In the genomic region with DNA sequence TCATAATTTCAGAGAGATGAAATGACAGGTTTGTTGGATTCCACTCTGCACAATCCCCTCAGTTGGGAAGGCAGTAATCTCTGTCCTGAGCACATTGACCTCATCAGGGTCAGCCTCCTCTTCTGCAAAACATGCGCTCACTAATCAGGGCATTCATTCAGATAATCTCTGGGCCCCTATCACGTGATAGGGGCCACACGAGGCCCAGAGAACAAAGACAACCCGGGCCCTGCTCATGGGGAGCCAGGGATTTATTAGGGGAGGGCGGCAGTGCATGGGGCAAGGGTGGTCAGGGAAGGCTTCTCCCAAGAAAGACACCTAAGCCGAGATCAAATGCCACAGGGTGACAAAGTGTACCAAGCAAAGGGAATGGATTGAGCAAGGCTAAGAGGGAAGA, we compare ENCODE assay signal across 8 cellular contexts. TPM values are rescaled to one million over a fixed set of nuclear protein-coding genes. Genes with fewer than 3 reads are reported as not detected.
DNase-seq lines count a peak whose midpoint lies in the region; ATAC-seq and TF ChIP-seq lines count a peak whose summit lies in the region.

No MANE protein-coding gene starts in this region.

- WGBS in ectodermal cell, 2 experiments = 95 to 98% methylated on average over 6 of the region's 6 CpGs

- H3K27ac ChIP-seq in ectodermal cell (ENCODE audit: insufficient read depth, low read depth, low read length, poor library complexity, severe bottlenecking) (no peak overlapping the region), neural cell (ENCODE audit: low read length) (no peak overlapping the region)

- peak overlapping the region in 1 of 2 donors; percentile 20 for H3K4me3 Mint-ChIP-seq in CD14-positive monocyte

- H3K36me3 ChIP-seq in NT2/D1 (ENCODE audit: insufficient read depth, insufficient read length, low read length) (peaks cover 41% of the 10 kb centered on the region), ectodermal cell (ENCODE audit: control insufficient read depth, insufficient read depth, low read length) (no peaks in the 10 kb centered on the region), neural cell (ENCODE audit: insufficient read depth, low read length) (no peaks in the 10 kb centered on the region)

- peaks cover 15% of the 10 kb centered on the region for H3K4me1 ChIP-seq in NT2/D1 (ENCODE audit: insufficient read depth, insufficient read length)
- H3K4me1 ChIP-seq in ectodermal cell (ENCODE audit: control insufficient read depth, insufficient read depth, low read length) = peaks cover 5% of the 10 kb centered on the region

- no peak overlapping the region for H2AFZ ChIP-seq in neural cell (ENCODE audit: low read depth, low read length)

- peaks cover 0 to 2% (median 0%) of the 10 kb centered on the region in 7 donors for H3K9me3 Mint-ChIP-seq in CD14-positive monocyte

- ATAC-seq in GM21360 (IDR thresholded peaks at IDR 0.05; ENCODE audit: unreplicated experiment) = no peak

- H3K4me2 ChIP-seq in neural cell (ENCODE audit: low read length) = peak overlapping the region; percentile 43

- no peak for TF ChIP-seq EP300 in neural cell (conservative IDR thresholded peaks at IDR 0.05; ENCODE audit: poor library complexity, severe bottlenecking)

- H3K4me1 Mint-ChIP-seq in CD14-positive monocyte = peaks cover 67% of the 10 kb centered on the region

- TF ChIP-seq RAD21 in neural cell (conservative IDR thresholded peaks at IDR 0.05) = no peak

- peaks cover 7% of the 10 kb centered on the region for H4K20me1 ChIP-seq in neural cell (ENCODE audit: insufficient read depth)

- intact Hi-C loops in CD14-positive monocyte (cut with micrococcal nuclease) = loop anchor here (2.0 to 10.0 kb wide), 5 partner anchors 15 to 76 kb away; a partner anchor contains a TSS

- peaks cover 14 to 34% of the 10 kb centered on the region in 2 donors for H3K36me3 Mint-ChIP-seq in CD14-positive monocyte

- peak overlapping the region; percentile 90 for H3K4me3 ChIP-seq in NT2/D1 (ENCODE audit: insufficient read length, low read depth)
- H3K4me3 ChIP-seq in ectodermal cell (ENCODE audit: insufficient read depth, low read depth, low read length) = peak overlapping the region; percentile 72
- peak overlapping the region; percentile 73 for H3K4me3 ChIP-seq in neural cell (ENCODE audit: low read length)

- no peaks in the 10 kb centered on the region for H3K27me3 ChIP-seq in NT2/D1 (ENCODE audit: insufficient read depth, insufficient read length)
- H3K27me3 ChIP-seq in ectodermal cell (ENCODE audit: control insufficient read depth, insufficient read depth, low read length, poor library complexity, severe bottlenecking) = no peaks in the 10 kb centered on the region
- H3K27me3 ChIP-seq in neural cell (ENCODE audit: insufficient read depth, low read depth, low read length) = no peaks in the 10 kb centered on the region

- H3K9ac ChIP-seq in NT2/D1 (ENCODE audit: insufficient read length, low read depth) (peak overlapping the region; percentile 96), neural cell (ENCODE audit: low read length) (no peak overlapping the region)

- no peaks in the 10 kb centered on the region for H3K9me3 ChIP-seq in NT2/D1 (ENCODE audit: insufficient read depth, low read length)
- H3K9me3 ChIP-seq in ectodermal cell (ENCODE audit: control insufficient read depth, low read length) = no peaks in the 10 kb centered on the region
- H3K9me3 ChIP-seq in neural cell (ENCODE audit: low read length) = no peaks in the 10 kb centered on the region

- H3F3A ChIP-seq in neural cell (ENCODE audit: insufficient read depth, low read length, poor library complexity, severe bottlenecking) = no peaks in the 10 kb centered on the region

- H3K27ac Mint-ChIP-seq in CD14-positive monocyte = peak overlapping the region in 5 of 7 donors; percentile 76 to 96 (median 95)

- H3K9me2 ChIP-seq in neural cell (ENCODE audit: insufficient read depth, low read length) = no peaks in the 10 kb centered on the region

- no peaks in the 10 kb centered on the region for H3K27me3 Mint-ChIP-seq in CD14-positive monocyte (ENCODE audit: low read depth in 3 of 3)

- DNase-seq in CD14-positive monocyte (ENCODE audit: low spot score) (no peak), NT2/D1 (ENCODE audit: low read depth, low spot score) (no peak), islet precursor cell (no peak), occipital lobe (lab: John Stamatoyannopoulos, UW) (no peak), A172 (ENCODE audit: low spot score) (no peak)

- H3K79me2 ChIP-seq in neural cell (replicated peaks; ENCODE audit: insufficient read depth, low read length) = peaks cover 30% of the 10 kb centered on the region

- TF ChIP-seq CTCF in CD14-positive monocyte (IDR thresholded peaks at IDR 0.05) (no peak), neural cell (IDR thresholded peaks at IDR 0.05; ENCODE audit: poor library complexity, severe bottlenecking) (no peak)

TF ChIP-seq in neural cell, 6 proteins besides CTCF, POLR2A, EP300 and RAD21:
- TF ChIP-seq TAF1 (IDR thresholded peaks at IDR 0.05; ENCODE audit: low read depth) (no peak), EZH2 (IDR thresholded peaks at IDR 0.05; ENCODE audit: borderline replicate concordance, insufficient read depth, low read length, poor library complexity, severe bottlenecking) (no peak), SMC3 (conservative IDR thresholded peaks at IDR 0.05; ENCODE audit: poor library complexity) (no peak), MXI1 (conservative IDR thresholded peaks at IDR 0.05; ENCODE audit: poor library complexity, severe bottlenecking) (no peak), POLR2AphosphoS5 (IDR thresholded peaks at IDR 0.05) (no peak)
- TF ChIP-seq, protein P1, sequence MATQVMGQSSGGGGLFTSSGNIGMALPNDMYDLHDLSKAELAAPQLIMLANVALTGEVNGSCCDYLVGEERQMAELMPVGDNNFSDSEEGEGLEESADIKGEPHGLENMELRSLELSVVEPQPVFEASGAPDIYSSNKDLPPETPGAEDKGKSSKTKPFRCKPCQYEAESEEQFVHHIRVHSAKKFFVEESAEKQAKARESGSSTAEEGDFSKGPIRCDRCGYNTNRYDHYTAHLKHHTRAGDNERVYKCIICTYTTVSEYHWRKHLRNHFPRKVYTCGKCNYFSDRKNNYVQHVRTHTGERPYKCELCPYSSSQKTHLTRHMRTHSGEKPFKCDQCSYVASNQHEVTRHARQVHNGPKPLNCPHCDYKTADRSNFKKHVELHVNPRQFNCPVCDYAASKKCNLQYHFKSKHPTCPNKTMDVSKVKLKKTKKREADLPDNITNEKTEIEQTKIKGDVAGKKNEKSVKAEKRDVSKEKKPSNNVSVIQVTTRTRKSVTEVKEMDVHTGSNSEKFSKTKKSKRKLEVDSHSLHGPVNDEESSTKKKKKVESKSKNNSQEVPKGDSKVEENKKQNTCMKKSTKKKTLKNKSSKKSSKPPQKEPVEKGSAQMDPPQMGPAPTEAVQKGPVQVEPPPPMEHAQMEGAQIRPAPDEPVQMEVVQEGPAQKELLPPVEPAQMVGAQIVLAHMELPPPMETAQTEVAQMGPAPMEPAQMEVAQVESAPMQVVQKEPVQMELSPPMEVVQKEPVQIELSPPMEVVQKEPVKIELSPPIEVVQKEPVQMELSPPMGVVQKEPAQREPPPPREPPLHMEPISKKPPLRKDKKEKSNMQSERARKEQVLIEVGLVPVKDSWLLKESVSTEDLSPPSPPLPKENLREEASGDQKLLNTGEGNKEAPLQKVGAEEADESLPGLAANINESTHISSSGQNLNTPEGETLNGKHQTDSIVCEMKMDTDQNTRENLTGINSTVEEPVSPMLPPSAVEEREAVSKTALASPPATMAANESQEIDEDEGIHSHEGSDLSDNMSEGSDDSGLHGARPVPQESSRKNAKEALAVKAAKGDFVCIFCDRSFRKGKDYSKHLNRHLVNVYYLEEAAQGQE (IDR thresholded peaks at IDR 0.05; ENCODE audit: borderline replicate concordance) = no peak

RNA-seq across cellular contexts. Expression of a gene that starts 1.1 kb away (rescaled TPM):
- polyA plus RNA-seq in CD14-positive monocyte (10 to 100 TPM; 22.4 to 26.7 TPM), neural cell (17.1 and 23.5 TPM in 2 replicates)
- polyA plus RNA-seq in ectodermal cell (2013, experiment 1 of 4) = 10.3 TPM
- polyA plus RNA-seq in ectodermal cell (2013, experiment 2 of 4) = 9.6 TPM
- polyA plus RNA-seq in ectodermal cell (2013, experiment 3 of 4) = 8.5 TPM
- polyA plus RNA-seq in ectodermal cell (2013, experiment 4 of 4) = 9.7 TPM
- 10.7 and 12.2 TPM in 2 replicates for polyA minus RNA-seq in neural cell
- total RNA-seq in occipital lobe = 10.1 TPM
- 45.8 and 58.0 TPM in 2 replicates for total RNA-seq in A172 (2014; rRNA removed; shearing (Covaris generic))

RNA-seq across cellular contexts. Expression of a gene that starts 1.6 kb away (rescaled TPM):
- polyA plus RNA-seq in CD14-positive monocyte = 1,000 to 10,000 TPM; 1,179 to 1,306 TPM
- polyA plus RNA-seq in ectodermal cell (2013, experiment 1 of 4) = 397 TPM
- polyA plus RNA-seq in ectodermal cell (2013, experiment 2 of 4) = 402 TPM
- polyA plus RNA-seq in ectodermal cell (2013, experiment 3 of 4) = 357 TPM
- 410 TPM for polyA plus RNA-seq in ectodermal cell (2013, experiment 4 of 4)
- polyA plus RNA-seq in neural cell = 142 and 159 TPM in 2 replicates
- polyA minus RNA-seq in neural cell = 140 and 153 TPM in 2 replicates
- 146 TPM for total RNA-seq in occipital lobe
- total RNA-seq in A172 (2014; rRNA removed; shearing (Covaris generic)) = 612 and 632 TPM in 2 replicates

RNA-seq across cellular contexts. Expression of a gene that starts 8.9 kb away (rescaled TPM):
- 1 to 10 TPM; 2.0 to 3.1 TPM for polyA plus RNA-seq in CD14-positive monocyte
- 27.6 TPM for polyA plus RNA-seq in ectodermal cell (2013, experiment 1 of 4)
- polyA plus RNA-seq in ectodermal cell (2013, experiment 2 of 4) = 24.0 TPM
- polyA plus RNA-seq in ectodermal cell (2013, experiment 3 of 4) = 29.3 TPM
- 24.2 TPM for polyA plus RNA-seq in ectodermal cell (2013, experiment 4 of 4)
- 5.0 and 6.1 TPM in 2 replicates for polyA plus RNA-seq in neural cell
- polyA minus RNA-seq in neural cell = 0.73 and 0.93 TPM in 2 replicates
- 0.62 TPM for total RNA-seq in occipital lobe
- 0.93 and 1.8 TPM in 2 replicates for total RNA-seq in A172 (2014; rRNA removed; shearing (Covaris generic))

RNA-seq across cellular contexts. Expression of a gene that starts 15.8 kb away (rescaled TPM):
- polyA plus RNA-seq in CD14-positive monocyte (1 to 10 TPM; 5.0 to 5.6 TPM), neural cell (20.5 and 23.7 TPM in 2 replicates)
- 16.7 TPM for polyA plus RNA-seq in ectodermal cell (2013, experiment 1 of 4)
- polyA plus RNA-seq in ectodermal cell (2013, experiment 2 of 4) = 24.1 TPM
- polyA plus RNA-seq in ectodermal cell (2013, experiment 3 of 4) = 18.9 TPM
- 17.8 TPM for polyA plus RNA-seq in ectodermal cell (2013, experiment 4 of 4)
- 13.1 and 17.7 TPM in 2 replicates for polyA minus RNA-seq in neural cell
- 12.3 TPM for total RNA-seq in occipital lobe
- total RNA-seq in A172 (2014; rRNA removed; shearing (Covaris generic)) = 9.5 and 18.8 TPM in 2 replicates

RNA-seq across cellular contexts. Expression of a gene that starts 55.2 kb away (rescaled TPM):
- polyA plus RNA-seq in CD14-positive monocyte = 1,000 to 10,000 TPM; 1,394 to 2,105 TPM
- 195 TPM for polyA plus RNA-seq in ectodermal cell (2013, experiment 1 of 4)
- 179 TPM for polyA plus RNA-seq in ectodermal cell (2013, experiment 2 of 4)
- polyA plus RNA-seq in ectodermal cell (2013, experiment 3 of 4) = 139 TPM
- 137 TPM for polyA plus RNA-seq in ectodermal cell (2013, experiment 4 of 4)
- 106 and 130 TPM in 2 replicates for polyA plus RNA-seq in neural cell
- 39.1 and 41.4 TPM in 2 replicates for polyA minus RNA-seq in neural cell
- total RNA-seq in occipital lobe = 57.6 TPM
- total RNA-seq in A172 (2014; rRNA removed; shearing (Covaris generic)) = 233 and 352 TPM in 2 replicates
